In genomic region chr2:17610521-17610920, GRCh38 we compare ENCODE assay signal across 15 cellular contexts.
"Had no signal": no experiment of that assay in that cellular context is flagged by ENCODE, and none has a peak within 500 bp of the region (broad histone marks: within the 10 kb centered on the region; RNA-seq: fewer than 3 reads in every experiment).

No MANE protein-coding gene starts in this region.

- H3K9me3 ChIP-seq: ascending aorta, spleen, tibial artery had no signal

- DNase-seq: activated CD4-positive, alpha-beta memory T cell treated with anti-CD3 and anti-CD28 coated beads, Interleukin-2, amount 10 ng/mL, durations not matched to agents 7 days and 5 days; activated CD4-positive, alpha-beta T cell treated with anti-CD3 and anti-CD28 coated beads for 36 hours; activated gamma-delta T cell treated with Interleukin-2 at 50 U/mL for 16 hours; activated naive CD8-positive, alpha-beta T cell treated with anti-CD3 and anti-CD28 coated beads for 36 hours; activated T-cell treated with anti-CD3 and anti-CD28 coated beads, Interleukin-2, amount 50 U/mL, for 72 hours; dermis blood vessel endothelial cell; erythroblast; midbrain; posterior cingulate gyrus; SHP77 treated with DMSO at 0.1 percent for 48 hours; spleen; stimulated activated CD4-positive, alpha-beta T cell treated with anti-CD3 and anti-CD28 coated beads, Interleukin-1b, Interleukin-23, amount 100 ng/mL, for 48 hours; tibial artery had no signal

- H3K36me3 ChIP-seq: ascending aorta, spleen, tibial artery had no signal

- H3K27me3 ChIP-seq: ascending aorta, tibial artery had no signal

- H3K4me3 ChIP-seq: ascending aorta, spleen, tibial artery had no signal

- H3K27ac ChIP-seq: ascending aorta, spleen, tibial artery had no signal

- ATAC-seq: activated CD4-positive, alpha-beta T cell treated with anti-CD3 and anti-CD28 coated beads for 36 hours; activated T-cell treated with anti-CD3 and anti-CD28 coated beads, Interleukin-2, amount 50 U/mL, for 72 hours; stimulated activated memory B cell treated with anti-CD40 and anti-IgM and Interleukin-4, amounts not matched to agents 10 μg/mL and 1 μg/mL and 100 μg/mL, for 72 hours had no signal

- H3K4me1 ChIP-seq: ascending aorta, spleen had no signal
